Comparison of ENCODE assay signal across 1 cellular context in the genomic region with DNA sequence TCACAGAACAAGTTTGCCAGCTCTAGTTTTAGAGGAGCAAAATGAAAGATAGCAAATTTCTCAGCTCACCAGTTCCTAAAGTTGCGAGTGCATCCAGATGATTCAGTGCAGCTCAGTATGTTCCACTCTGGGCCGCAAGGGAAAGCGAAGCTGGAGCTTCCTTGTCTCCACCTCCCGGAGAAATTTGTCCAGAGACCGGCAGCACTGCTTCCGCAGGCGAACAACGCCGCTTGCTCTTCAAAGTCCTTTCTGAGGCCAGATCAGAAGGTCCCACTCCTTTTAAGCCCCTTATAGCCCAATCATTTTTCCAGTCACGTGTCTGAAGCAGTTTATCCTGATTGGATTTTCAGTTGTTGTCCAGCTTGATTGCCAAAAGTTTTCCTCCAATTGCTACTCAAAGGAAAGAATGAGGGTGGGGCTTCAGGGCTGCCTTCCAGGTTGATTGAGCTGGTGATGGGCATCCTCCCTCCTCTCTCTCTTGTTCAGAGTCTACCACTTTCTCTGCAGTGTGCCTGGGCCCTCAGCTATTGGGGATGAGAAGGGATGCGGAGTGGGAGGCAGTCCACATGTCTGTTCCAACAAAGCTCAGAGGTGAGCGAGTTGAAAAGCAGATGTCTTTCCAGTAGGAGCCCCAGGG.
TF ChIP-seq lines count a peak whose summit lies in the region.

A gene with protein sequence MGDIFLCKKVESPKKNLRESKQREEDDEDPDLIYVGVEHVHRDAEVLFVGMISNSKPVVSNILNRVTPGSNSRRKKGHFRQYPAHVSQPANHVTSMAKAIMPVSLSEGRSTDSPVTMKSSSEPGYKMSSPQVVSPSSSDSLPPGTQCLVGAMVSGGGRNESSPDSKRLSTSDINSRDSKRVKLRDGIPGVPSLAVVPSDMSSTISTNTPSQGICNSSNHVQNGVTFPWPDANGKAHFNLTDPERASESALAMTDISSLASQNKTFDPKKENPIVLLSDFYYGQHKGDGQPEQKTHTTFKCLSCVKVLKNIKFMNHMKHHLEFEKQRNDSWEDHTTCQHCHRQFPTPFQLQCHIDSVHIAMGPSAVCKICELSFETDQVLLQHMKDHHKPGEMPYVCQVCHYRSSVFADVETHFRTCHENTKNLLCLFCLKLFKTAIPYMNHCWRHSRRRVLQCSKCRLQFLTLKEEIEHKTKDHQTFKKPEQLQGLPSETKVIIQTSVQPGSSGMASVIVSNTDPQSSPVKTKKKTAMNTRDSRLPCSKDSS (minus strand): TSS at position 251 of the 637 bp plus-strand sequence. CDS start 4,640 bp downstream, outside the sequence.

TF ChIP-seq in HepG2, 621 proteins besides CTCF, POLR2A, EP300 and RAD21 (continued from another document and continues in another):
- peak; percentile 35; the same call in 1 of the 2 replicates for TF ChIP-seq REPIN1 (CRISPR knock-in tag; IDR thresholded peaks at IDR 0.05; ENCODE audit: borderline replicate concordance, low read depth)
- no peak for TF ChIP-seq NFE2L2 (IDR thresholded peaks at IDR 0.05; ENCODE audit: low read length)
- peak; percentile 41; the same call in 1 of the 2 replicates for TF ChIP-seq ZNF788 (CRISPR knock-in tag; IDR thresholded peaks at IDR 0.05; ENCODE audit: borderline replicate concordance)
- TF ChIP-seq POLR2AphosphoS5 (IDR thresholded peaks at IDR 0.05; ENCODE audit: low read depth, low read length), result peak; percentile 91
- TF ChIP-seq FOXC1 (CRISPR knock-in tag; IDR thresholded peaks at IDR 0.05; ENCODE audit: borderline replicate concordance), result 0 out of 2 replicates have a peak, but pooled peaks have one; percentile 35
- 0 out of 2 replicates have a peak, but pooled peaks have one; percentile 21 for TF ChIP-seq FOSL2 (CRISPR knock-in tag; IDR thresholded peaks at IDR 0.05)
- TF ChIP-seq SP4 (CRISPR knock-in tag; IDR thresholded peaks at IDR 0.05), result peak; percentile 40; the same call in 1 of the 2 replicates
- no peak for TF ChIP-seq IRF1 (CRISPR knock-in tag; IDR thresholded peaks at IDR 0.05; ENCODE audit: low read depth)
- TF ChIP-seq, protein P1, sequence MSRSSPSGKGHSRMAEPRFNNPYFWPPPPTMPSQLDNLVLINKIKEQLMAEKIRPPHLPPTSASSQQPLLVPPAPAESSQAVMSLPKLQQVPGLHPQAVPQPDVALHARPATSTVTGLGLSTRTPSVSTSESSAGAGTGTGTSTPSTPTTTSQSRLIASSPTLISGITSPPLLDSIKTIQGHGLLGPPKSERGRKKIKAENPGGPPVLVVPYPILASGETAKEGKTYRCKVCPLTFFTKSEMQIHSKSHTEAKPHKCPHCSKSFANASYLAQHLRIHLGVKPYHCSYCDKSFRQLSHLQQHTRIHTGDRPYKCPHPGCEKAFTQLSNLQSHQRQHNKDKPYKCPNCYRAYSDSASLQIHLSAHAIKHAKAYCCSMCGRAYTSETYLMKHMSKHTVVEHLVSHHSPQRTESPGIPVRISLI (CRISPR knock-in tag; IDR thresholded peaks at IDR 0.05; ENCODE audit: borderline replicate concordance), result no peak
- peak; percentile 33; the same call in 1 of the 2 replicates for TF ChIP-seq NCOR1 (IDR thresholded peaks at IDR 0.05; ENCODE audit: borderline replicate concordance, low read length)
- peak; percentile 47; the same call in 1 of the 2 replicates for TF ChIP-seq MED1 (CRISPR knock-in tag; IDR thresholded peaks at IDR 0.05)
- TF ChIP-seq ZNF543 (CRISPR knock-in tag; IDR thresholded peaks at IDR 0.05), result 0 out of 2 replicates have a peak, but pooled peaks have one; percentile 21
- TF ChIP-seq DRAP1 (CRISPR knock-in tag; IDR thresholded peaks at IDR 0.05), result peak; percentile 95
- TF ChIP-seq TBX2 (CRISPR knock-in tag; IDR thresholded peaks at IDR 0.05; ENCODE audit: borderline replicate concordance), result peak; percentile 23; the same call in 1 of the 2 replicates
- TF ChIP-seq ZNF577 (CRISPR knock-in tag; IDR thresholded peaks at IDR 0.05; ENCODE audit: borderline replicate concordance, low read depth), result no peak
- TF ChIP-seq KLF16 (CRISPR knock-in tag; IDR thresholded peaks at IDR 0.05), result peak in 1 of 2 experiments; percentile 24; a peak in 1 of 4 replicates
- TF ChIP-seq ZNF264 (CRISPR knock-in tag; IDR thresholded peaks at IDR 0.05), result no peak
- TF ChIP-seq ZNF768 (CRISPR knock-in tag; IDR thresholded peaks at IDR 0.05), result no peak
- TF ChIP-seq RARG (CRISPR knock-in tag; IDR thresholded peaks at IDR 0.05; ENCODE audit: low read depth), result no peak
- no peak for TF ChIP-seq TCF12 (IDR thresholded peaks at IDR 0.05)
- no peak for TF ChIP-seq TCF12 (CRISPR knock-in tag; IDR thresholded peaks at IDR 0.05)
- peak; percentile 97 for TF ChIP-seq CEBPG (CRISPR knock-in tag; IDR thresholded peaks at IDR 0.05)
- no peak for TF ChIP-seq ZNF670 (CRISPR knock-in tag; IDR thresholded peaks at IDR 0.05; ENCODE audit: borderline replicate concordance)
- TF ChIP-seq MLLT10 (CRISPR knock-in tag; IDR thresholded peaks at IDR 0.05), result no peak
- no peak for TF ChIP-seq SRSF4 (IDR thresholded peaks at IDR 0.05; ENCODE audit: low read depth, low read length, poor library complexity, severe bottlenecking)
- no peak for TF ChIP-seq ZNF280B (CRISPR knock-in tag; IDR thresholded peaks at IDR 0.05; ENCODE audit: borderline replicate concordance)
- TF ChIP-seq ZFY (CRISPR knock-in tag; IDR thresholded peaks at IDR 0.05), result peak; percentile 45; the same call in 1 of the 2 replicates
- TF ChIP-seq ZBTB25 (CRISPR knock-in tag; IDR thresholded peaks at IDR 0.05), result peak; percentile 42; the same call in 1 of the 2 replicates
- TF ChIP-seq NFYB (CRISPR knock-in tag; IDR thresholded peaks at IDR 0.05), result peak; percentile 93
- 0 out of 2 replicates have a peak, but pooled peaks have one; percentile 64 for TF ChIP-seq ZNF557 (CRISPR knock-in tag; IDR thresholded peaks at IDR 0.05)
- TF ChIP-seq REST (IDR thresholded peaks at IDR 0.05; ENCODE audit: borderline replicate concordance in 1 of 2, low read depth in 1 of 2, low read length in 2 of 2), result 0 out of 4 replicates have a peak, but pooled peaks of 1 of the 2 experiments have one; percentile 11
- no peak for TF ChIP-seq ZNF232 (CRISPR knock-in tag; IDR thresholded peaks at IDR 0.05; ENCODE audit: borderline replicate concordance)
- TF ChIP-seq, protein P2, sequence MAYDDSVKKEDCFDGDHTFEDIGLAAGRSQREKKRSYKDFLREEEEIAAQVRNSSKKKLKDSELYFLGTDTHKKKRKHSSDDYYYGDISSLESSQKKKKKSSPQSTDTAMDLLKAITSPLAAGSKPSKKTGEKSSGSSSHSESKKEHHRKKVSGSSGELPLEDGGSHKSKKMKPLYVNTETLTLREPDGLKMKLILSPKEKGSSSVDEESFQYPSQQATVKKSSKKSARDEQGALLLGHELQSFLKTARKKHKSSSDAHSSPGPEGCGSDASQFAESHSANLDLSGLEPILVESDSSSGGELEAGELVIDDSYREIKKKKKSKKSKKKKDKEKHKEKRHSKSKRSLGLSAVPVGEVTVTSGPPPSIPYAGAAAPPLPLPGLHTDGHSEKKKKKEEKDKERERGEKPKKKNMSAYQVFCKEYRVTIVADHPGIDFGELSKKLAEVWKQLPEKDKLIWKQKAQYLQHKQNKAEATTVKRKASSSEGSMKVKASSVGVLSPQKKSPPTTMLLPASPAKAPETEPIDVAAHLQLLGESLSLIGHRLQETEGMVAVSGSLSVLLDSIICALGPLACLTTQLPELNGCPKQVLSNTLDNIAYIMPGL (CRISPR knock-in tag; IDR thresholded peaks at IDR 0.05; ENCODE audit: borderline replicate concordance in 1 of 2, low read depth in 1 of 2), result peak in 1 of 2 experiments; percentile 47; a peak in 1 of 4 replicates
- peak; percentile 55; the same call in 1 of the 2 replicates for TF ChIP-seq ZNF263 (CRISPR knock-in tag; IDR thresholded peaks at IDR 0.05)
- no peak for TF ChIP-seq ZNF296 (CRISPR knock-in tag; conservative IDR thresholded peaks at IDR 0.05)
- TF ChIP-seq, protein P3, sequence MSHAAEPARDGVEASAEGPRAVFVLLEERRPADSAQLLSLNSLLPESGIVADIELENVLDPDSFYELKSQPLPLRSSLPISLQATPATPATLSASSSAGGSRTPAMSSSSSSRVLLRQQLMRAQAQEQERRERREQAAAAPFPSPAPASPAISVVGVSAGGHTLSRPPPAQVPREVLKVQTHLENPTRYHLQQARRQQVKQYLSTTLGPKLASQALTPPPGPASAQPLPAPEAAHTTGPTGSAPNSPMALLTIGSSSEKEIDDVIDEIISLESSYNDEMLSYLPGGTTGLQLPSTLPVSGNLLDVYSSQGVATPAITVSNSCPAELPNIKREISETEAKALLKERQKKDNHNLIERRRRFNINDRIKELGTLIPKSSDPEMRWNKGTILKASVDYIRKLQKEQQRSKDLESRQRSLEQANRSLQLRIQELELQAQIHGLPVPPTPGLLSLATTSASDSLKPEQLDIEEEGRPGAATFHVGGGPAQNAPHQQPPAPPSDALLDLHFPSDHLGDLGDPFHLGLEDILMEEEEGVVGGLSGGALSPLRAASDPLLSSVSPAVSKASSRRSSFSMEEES (CRISPR knock-in tag; IDR thresholded peaks at IDR 0.05), result peak; percentile 60; the same call in 1 of the 2 replicates
- peak; percentile 61 for TF ChIP-seq DR1 (CRISPR knock-in tag; IDR thresholded peaks at IDR 0.05)
- no peak for TF ChIP-seq ZNF432 (CRISPR knock-in tag; IDR thresholded peaks at IDR 0.05; ENCODE audit: borderline replicate concordance)
- no peak for TF ChIP-seq GABPA (IDR thresholded peaks at IDR 0.05; ENCODE audit: low read depth, low read length)
- no peak for TF ChIP-seq GABPA (CRISPR knock-in tag; IDR thresholded peaks at IDR 0.05; ENCODE audit: low read depth)
- TF ChIP-seq TCF7 (IDR thresholded peaks at IDR 0.05; ENCODE audit: low read depth), result peak; percentile 51; the same call in 1 of the 2 replicates
- TF ChIP-seq SOX6 (IDR thresholded peaks at IDR 0.05), result no peak
- 0 out of 2 replicates have a peak, but pooled peaks have one; percentile 25 for TF ChIP-seq SOX6 (CRISPR knock-in tag; IDR thresholded peaks at IDR 0.05)
- no peak; the same call in 1 of the 2 replicates for TF ChIP-seq GATAD2A (CRISPR knock-in tag; IDR thresholded peaks at IDR 0.05)
- TF ChIP-seq NFIB (CRISPR knock-in tag; IDR thresholded peaks at IDR 0.05; ENCODE audit: borderline replicate concordance), result no peak
- 0 out of 2 replicates have a peak, but pooled peaks have one; percentile 29 for TF ChIP-seq ZNF430 (CRISPR knock-in tag; IDR thresholded peaks at IDR 0.05)
- no peak for TF ChIP-seq RNF2 (conservative IDR thresholded peaks at IDR 0.05; ENCODE audit: low read depth)
- TF ChIP-seq BHLHE40 (IDR thresholded peaks at IDR 0.05; ENCODE audit: low read length), result 0 out of 2 replicates have a peak, but pooled peaks have one; percentile 36
- TF ChIP-seq MXI1 (IDR thresholded peaks at IDR 0.05; ENCODE audit: borderline replicate concordance, low read depth, low read length), result 0 out of 3 replicates have a peak, but pooled peaks have one; percentile 26
- TF ChIP-seq DPF2 (CRISPR knock-in tag; IDR thresholded peaks at IDR 0.05; ENCODE audit: borderline replicate concordance, low read depth), result no peak
- TF ChIP-seq SALL1 (CRISPR knock-in tag; IDR thresholded peaks at IDR 0.05), result peak; percentile 31; the same call in 1 of the 2 replicates
